In genomic region chr7:91289633-91290260, GRCh38 we compare ENCODE assay signal across 15 cellular contexts. TPM values are rescaled to one million over a fixed set of nuclear protein-coding genes. Genes with fewer than 3 reads are reported as not detected.
"Had no signal": no experiment of that assay in that cellular context is flagged by ENCODE, and none has a peak within 500 bp of the region (broad histone marks: within the 10 kb centered on the region; RNA-seq: fewer than 3 reads in every experiment).

No MANE protein-coding gene starts in this region.

- H3K4me3 ChIP-seq: esophagus muscularis mucosa, ovary, skin epidermis, tibial artery had no signal

- H3K27ac ChIP-seq: esophagus muscularis mucosa, ovary, skin epidermis, tibial artery had no signal

- H3K27me3 Mint-ChIP-seq: activated CD8-positive, alpha-beta memory T cell treated with anti-CD3 and anti-CD28 coated beads, Interleukin-2, amount 10 ng/mL, durations not matched to agents 7 days and 5 days had no signal

- H3K36me3 Mint-ChIP-seq: activated CD8-positive, alpha-beta memory T cell treated with anti-CD3 and anti-CD28 coated beads, Interleukin-2, amount 10 ng/mL, durations not matched to agents 7 days and 5 days; activated naive CD8-positive, alpha-beta T cell had no signal

- H3K4me1 Mint-ChIP-seq: activated CD8-positive, alpha-beta memory T cell treated with anti-CD3 and anti-CD28 coated beads, Interleukin-2, amount 10 ng/mL, durations not matched to agents 7 days and 5 days had no signal

- H3K9me3 ChIP-seq: esophagus muscularis mucosa, ovary, tibial artery had no signal

- ATAC-seq: activated CD8-positive, alpha-beta memory T cell treated with anti-CD3 and anti-CD28 coated beads, Interleukin-2, amount 10 ng/mL, durations not matched to agents 7 days and 5 days; left lobe of liver had no signal

- H3K9me3 Mint-ChIP-seq: neural crest cell had no signal

- H3K4me3 Mint-ChIP-seq: activated CD8-positive, alpha-beta memory T cell treated with anti-CD3 and anti-CD28 coated beads, Interleukin-2, amount 10 ng/mL, durations not matched to agents 7 days and 5 days; activated naive CD8-positive, alpha-beta T cell; neural crest cell had no signal

- H3K36me3 ChIP-seq: esophagus muscularis mucosa, ovary, tibial artery had no signal

- DNase-seq: activated CD4-positive, alpha-beta T cell treated with anti-CD3 and anti-CD28 coated beads for 1 hour; activated CD4-positive, alpha-beta T cell treated with anti-CD3 and anti-CD28 coated beads, Interleukin-2, amount 50 U/mL, for 48 hours; activated CD8-positive, alpha-beta memory T cell treated with anti-CD3 and anti-CD28 coated beads, Interleukin-2, amount 10 ng/mL, durations not matched to agents 7 days and 5 days; activated gamma-delta T cell; activated T-cell treated with anti-CD3 and anti-CD28 coated beads, Interleukin-2, amount 50 U/mL, for 48 hours; amygdala; head of caudate nucleus; ovary; retina; tibial artery had no signal

- H3K27ac Mint-ChIP-seq: activated CD8-positive, alpha-beta memory T cell treated with anti-CD3 and anti-CD28 coated beads, Interleukin-2, amount 10 ng/mL, durations not matched to agents 7 days and 5 days; activated naive CD8-positive, alpha-beta T cell had no signal

- H3K27me3 ChIP-seq: esophagus muscularis mucosa, ovary, tibial artery had no signal

RNA-seq across cellular contexts. Expression of gene FZD1, which starts 25.5 kb away (rescaled TPM):
- total RNA-seq: activated CD8-positive, alpha-beta memory T cell treated with anti-CD3 and anti-CD28 coated beads, Interleukin-2, amount 10 ng/mL, durations not matched to agents 7 days and 5 days had no signal
